In genomic region chr9:123607479-123607878, GRCh38 we compare ENCODE assay signal across 18 cellular contexts.
A peak's percentile ranks its signal among the peaks of the same experiment; 100 is the strongest.
DNase-seq lines count a peak whose midpoint lies in the region; ATAC-seq and TF ChIP-seq lines count a peak whose summit lies in the region.
"Had no signal": no experiment of that assay in that cellular context is flagged by ENCODE, and none has a peak within 500 bp of the region (broad histone marks: within the 10 kb centered on the region; RNA-seq: fewer than 3 reads in every experiment).

No MANE protein-coding gene starts in this region.

- H3K36me3 Mint-ChIP-seq in activated naive CD4-positive, alpha-beta T cell treated with anti-CD3 and anti-CD28 coated beads, Interleukin-2, amount 50 U/mL, for 72 hours: no peaks in the 10 kb centered on the region
- H3K36me3 Mint-ChIP-seq in activated B cell treated with CpG ODN at 0.5 μM for 24 hours (ENCODE audit: low read depth): peaks cover 4% of the 10 kb centered on the region
- peaks cover 3% of the 10 kb centered on the region for H3K36me3 Mint-ChIP-seq in activated CD4-positive, alpha-beta T cell treated with anti-CD3 and anti-CD28 coated beads for 36 hours (ENCODE audit: low read depth)

- intact Hi-C loops in activated B cell treated with CpG ODN at 0.5 μM for 24 hours (cut with micrococcal nuclease) (no loop called here), mucosa of descending colon (cut with DNase I, micrococcal nuclease) (no loop called here)
- intact Hi-C loops in activated CD4-positive, alpha-beta T cell treated with anti-CD3 and anti-CD28 coated beads for 36 hours (cut with DNase I, micrococcal nuclease): no loop called here

- ATAC-seq in activated naive CD4-positive, alpha-beta T cell treated with anti-CD3 and anti-CD28 coated beads, Interleukin-2, amount 50 U/mL, for 72 hours: no peak
- ATAC-seq in activated B cell treated with CpG ODN at 0.5 μM for 24 hours (ENCODE audit: low read depth): no peak
- peak; percentile 15 for ATAC-seq in mucosa of descending colon
- no peak for ATAC-seq in GM21619 (IDR thresholded peaks at IDR 0.05; ENCODE audit: unreplicated experiment)
- no peak for ATAC-seq in activated CD4-positive, alpha-beta T cell treated with anti-CD3 and anti-CD28 coated beads for 36 hours
- ATAC-seq: PC-3, SK-N-SH treated with all-trans-retinoic acid at 6 μM for 48 hours had no signal

- no peak for TF ChIP-seq CTCF in activated B cell treated with CpG ODN at 0.5 μM for 24 hours (IDR thresholded peaks at IDR 0.05)
- no peak for TF ChIP-seq CTCF in mucosa of descending colon (IDR thresholded peaks at IDR 0.05)

- no peaks in the 10 kb centered on the region for H3K4me1 ChIP-seq in mucosa of descending colon (ENCODE audit: low read depth)

- no peaks in the 10 kb centered on the region for H3K36me3 ChIP-seq in mucosa of descending colon (ENCODE audit: low read depth)

- POLR2A ChIA-PET in activated B cell treated with CpG ODN at 0.5 μM for 24 hours (lab: Charles Lee): no interaction called here
- POLR2A ChIA-PET in activated CD4-positive, alpha-beta T cell treated with anti-CD3 and anti-CD28 coated beads for 36 hours (lab: Charles Lee): no interaction called here

- no peak for DNase-seq in activated naive CD4-positive, alpha-beta T cell treated with anti-CD3 and anti-CD28 coated beads, Interleukin-2, amount 50 U/mL, for 72 hours (ENCODE audit: low spot score in 2 of 2)
- no peak for DNase-seq in activated naive CD4-positive, alpha-beta T cell (lab: John Stamatoyannopoulos, UW)
- DNase-seq in activated B cell treated with CpG ODN at 0.5 μM for 24 hours (no peak), mucosa of descending colon (no peak), NCI-H345 (lab: John Stamatoyannopoulos, UW) (no peak)
- DNase-seq in stimulated activated CD4-positive, alpha-beta T cell treated with anti-CD3 and anti-CD28 coated beads, Interleukin-1b, Interleukin-23, amount 100 ng/mL, for 48 hours: no peak
- no peak for DNase-seq in activated CD4-positive, alpha-beta T cell treated with anti-CD3 and anti-CD28 coated beads for 36 hours
- DNase-seq: AML-193; DND-41; KG1; NCI-H1417 treated with DMSO at 0.1 percent for 48 hours; NCI-H187 treated with DMSO at 0.1 percent for 48 hours; NCI-H526; NK-92 treated with Interleukin-12 subunit alpha and Interleukin-12 subunit beta, amount 100 ng/mL, for 24 hours; PC-3; SIG-M5 had no signal

- H3K27me3 Mint-ChIP-seq in activated B cell treated with CpG ODN at 0.5 μM for 24 hours: no peaks in the 10 kb centered on the region
- H3K27me3 Mint-ChIP-seq in activated CD4-positive, alpha-beta T cell treated with anti-CD3 and anti-CD28 coated beads for 36 hours: no peaks in the 10 kb centered on the region

- peaks cover 40% of the 10 kb centered on the region for H3K4me1 Mint-ChIP-seq in activated B cell treated with CpG ODN at 0.5 μM for 24 hours
- H3K4me1 Mint-ChIP-seq in activated CD4-positive, alpha-beta T cell treated with anti-CD3 and anti-CD28 coated beads for 36 hours: no peaks in the 10 kb centered on the region

- no peaks in the 10 kb centered on the region for H3K9me3 ChIP-seq in mucosa of descending colon

- H3K4me3 Mint-ChIP-seq in activated B cell treated with CpG ODN at 0.5 μM for 24 hours: peak overlapping the region; percentile 59
- no peak overlapping the region for H3K4me3 Mint-ChIP-seq in activated CD4-positive, alpha-beta T cell treated with anti-CD3 and anti-CD28 coated beads for 36 hours

- H3K27ac Mint-ChIP-seq in activated naive CD4-positive, alpha-beta T cell treated with anti-CD3 and anti-CD28 coated beads, Interleukin-2, amount 50 U/mL, for 72 hours: peak overlapping the region; percentile 0 to 44
- H3K27ac Mint-ChIP-seq in activated B cell treated with CpG ODN at 0.5 μM for 24 hours: peak overlapping the region; percentile 64
- H3K27ac Mint-ChIP-seq in activated CD4-positive, alpha-beta T cell treated with anti-CD3 and anti-CD28 coated beads for 36 hours: no peak overlapping the region

- H3K9me3 Mint-ChIP-seq in activated naive CD4-positive, alpha-beta T cell treated with anti-CD3 and anti-CD28 coated beads, Interleukin-2, amount 50 U/mL, for 72 hours: no peaks in the 10 kb centered on the region
- H3K9me3 Mint-ChIP-seq in activated B cell treated with CpG ODN at 0.5 μM for 24 hours: no peaks in the 10 kb centered on the region
- H3K9me3 Mint-ChIP-seq in activated CD4-positive, alpha-beta T cell treated with anti-CD3 and anti-CD28 coated beads for 36 hours (ENCODE audit: low read depth): no peaks in the 10 kb centered on the region

- CTCF ChIA-PET in activated B cell treated with CpG ODN at 0.5 μM for 24 hours (lab: Charles Lee): no interaction called here
- CTCF ChIA-PET in activated CD4-positive, alpha-beta T cell treated with anti-CD3 and anti-CD28 coated beads for 36 hours (lab: Charles Lee): interaction anchor here (0.5 kb wide), 1 partner anchor 145 kb away, joined by 3 read pairs; no protein-coding TSS in a partner anchor

- no peak overlapping the region for H3K4me3 ChIP-seq in mucosa of descending colon
